In the genomic region with DNA sequence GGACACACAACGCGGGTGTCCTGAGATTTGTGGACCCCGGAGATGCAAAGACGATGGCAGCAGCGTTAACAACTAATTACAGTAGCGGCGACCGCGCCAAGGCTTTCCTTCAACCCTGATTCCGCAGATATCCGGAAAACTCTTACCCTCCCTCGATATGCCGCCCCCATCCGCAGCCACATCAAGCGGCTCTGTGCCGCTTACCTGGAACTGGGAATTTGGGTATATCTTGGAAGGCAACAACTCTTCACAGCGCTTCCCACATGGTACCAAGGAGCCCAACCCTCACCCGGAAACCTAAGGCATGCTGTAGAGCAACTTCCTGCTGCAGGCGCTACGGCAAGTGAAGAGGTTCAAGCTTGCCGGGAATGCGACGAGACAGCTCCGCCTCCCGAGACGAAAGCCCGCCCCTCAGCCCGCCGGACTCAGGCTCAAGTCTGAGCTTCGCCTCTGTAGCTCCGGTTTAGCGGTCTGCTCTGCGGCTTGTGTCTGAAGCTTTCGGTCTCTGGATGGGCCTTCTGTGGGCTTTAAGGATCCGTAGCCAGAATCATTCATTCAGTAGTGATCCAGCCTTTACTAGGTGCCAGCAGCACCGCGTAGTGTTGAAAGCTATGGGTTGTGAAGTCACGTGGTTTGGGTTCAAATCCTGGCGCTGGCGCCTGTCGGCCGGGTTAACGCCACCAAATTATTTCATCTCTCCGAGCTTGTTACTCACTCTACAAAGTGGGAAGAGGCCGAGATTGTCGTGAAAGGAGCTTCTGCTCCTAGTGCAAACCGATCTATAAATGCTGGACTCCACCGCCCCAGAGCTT, we compare ENCODE assay signal across 1 cellular context.
A peak's percentile ranks its signal among the peaks of the same experiment; 100 is the strongest.
TF ChIP-seq lines count a peak whose summit lies in the region.

A gene with protein sequence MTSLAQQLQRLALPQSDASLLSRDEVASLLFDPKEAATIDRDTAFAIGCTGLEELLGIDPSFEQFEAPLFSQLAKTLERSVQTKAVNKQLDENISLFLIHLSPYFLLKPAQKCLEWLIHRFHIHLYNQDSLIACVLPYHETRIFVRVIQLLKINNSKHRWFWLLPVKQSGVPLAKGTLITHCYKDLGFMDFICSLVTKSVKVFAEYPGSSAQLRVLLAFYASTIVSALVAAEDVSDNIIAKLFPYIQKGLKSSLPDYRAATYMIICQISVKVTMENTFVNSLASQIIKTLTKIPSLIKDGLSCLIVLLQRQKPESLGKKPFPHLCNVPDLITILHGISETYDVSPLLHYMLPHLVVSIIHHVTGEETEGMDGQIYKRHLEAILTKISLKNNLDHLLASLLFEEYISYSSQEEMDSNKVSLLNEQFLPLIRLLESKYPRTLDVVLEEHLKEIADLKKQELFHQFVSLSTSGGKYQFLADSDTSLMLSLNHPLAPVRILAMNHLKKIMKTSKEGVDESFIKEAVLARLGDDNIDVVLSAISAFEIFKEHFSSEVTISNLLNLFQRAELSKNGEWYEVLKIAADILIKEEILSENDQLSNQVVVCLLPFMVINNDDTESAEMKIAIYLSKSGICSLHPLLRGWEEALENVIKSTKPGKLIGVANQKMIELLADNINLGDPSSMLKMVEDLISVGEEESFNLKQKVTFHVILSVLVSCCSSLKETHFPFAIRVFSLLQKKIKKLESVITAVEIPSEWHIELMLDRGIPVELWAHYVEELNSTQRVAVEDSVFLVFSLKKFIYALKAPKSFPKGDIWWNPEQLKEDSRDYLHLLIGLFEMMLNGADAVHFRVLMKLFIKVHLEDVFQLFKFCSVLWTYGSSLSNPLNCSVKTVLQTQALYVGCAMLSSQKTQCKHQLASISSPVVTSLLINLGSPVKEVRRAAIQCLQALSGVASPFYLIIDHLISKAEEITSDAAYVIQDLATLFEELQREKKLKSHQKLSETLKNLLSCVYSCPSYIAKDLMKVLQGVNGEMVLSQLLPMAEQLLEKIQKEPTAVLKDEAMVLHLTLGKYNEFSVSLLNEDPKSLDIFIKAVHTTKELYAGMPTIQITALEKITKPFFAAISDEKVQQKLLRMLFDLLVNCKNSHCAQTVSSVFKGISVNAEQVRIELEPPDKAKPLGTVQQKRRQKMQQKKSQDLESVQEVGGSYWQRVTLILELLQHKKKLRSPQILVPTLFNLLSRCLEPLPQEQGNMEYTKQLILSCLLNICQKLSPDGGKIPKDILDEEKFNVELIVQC (N-terminal part only) (minus strand): TSS at position 299 of the 812 bp plus-strand sequence. CDS start 421 bp downstream, outside the sequence.

TF ChIP-seq in A549, 52 proteins besides CTCF, POLR2A, EP300 and RAD21 (continued from another document):
- TF ChIP-seq, protein P1, sequence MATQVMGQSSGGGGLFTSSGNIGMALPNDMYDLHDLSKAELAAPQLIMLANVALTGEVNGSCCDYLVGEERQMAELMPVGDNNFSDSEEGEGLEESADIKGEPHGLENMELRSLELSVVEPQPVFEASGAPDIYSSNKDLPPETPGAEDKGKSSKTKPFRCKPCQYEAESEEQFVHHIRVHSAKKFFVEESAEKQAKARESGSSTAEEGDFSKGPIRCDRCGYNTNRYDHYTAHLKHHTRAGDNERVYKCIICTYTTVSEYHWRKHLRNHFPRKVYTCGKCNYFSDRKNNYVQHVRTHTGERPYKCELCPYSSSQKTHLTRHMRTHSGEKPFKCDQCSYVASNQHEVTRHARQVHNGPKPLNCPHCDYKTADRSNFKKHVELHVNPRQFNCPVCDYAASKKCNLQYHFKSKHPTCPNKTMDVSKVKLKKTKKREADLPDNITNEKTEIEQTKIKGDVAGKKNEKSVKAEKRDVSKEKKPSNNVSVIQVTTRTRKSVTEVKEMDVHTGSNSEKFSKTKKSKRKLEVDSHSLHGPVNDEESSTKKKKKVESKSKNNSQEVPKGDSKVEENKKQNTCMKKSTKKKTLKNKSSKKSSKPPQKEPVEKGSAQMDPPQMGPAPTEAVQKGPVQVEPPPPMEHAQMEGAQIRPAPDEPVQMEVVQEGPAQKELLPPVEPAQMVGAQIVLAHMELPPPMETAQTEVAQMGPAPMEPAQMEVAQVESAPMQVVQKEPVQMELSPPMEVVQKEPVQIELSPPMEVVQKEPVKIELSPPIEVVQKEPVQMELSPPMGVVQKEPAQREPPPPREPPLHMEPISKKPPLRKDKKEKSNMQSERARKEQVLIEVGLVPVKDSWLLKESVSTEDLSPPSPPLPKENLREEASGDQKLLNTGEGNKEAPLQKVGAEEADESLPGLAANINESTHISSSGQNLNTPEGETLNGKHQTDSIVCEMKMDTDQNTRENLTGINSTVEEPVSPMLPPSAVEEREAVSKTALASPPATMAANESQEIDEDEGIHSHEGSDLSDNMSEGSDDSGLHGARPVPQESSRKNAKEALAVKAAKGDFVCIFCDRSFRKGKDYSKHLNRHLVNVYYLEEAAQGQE (IDR thresholded peaks at IDR 0.05): no peak
- TF ChIP-seq CBX8 (IDR thresholded peaks at IDR 0.05): no peak
- TF ChIP-seq, protein P2, sequence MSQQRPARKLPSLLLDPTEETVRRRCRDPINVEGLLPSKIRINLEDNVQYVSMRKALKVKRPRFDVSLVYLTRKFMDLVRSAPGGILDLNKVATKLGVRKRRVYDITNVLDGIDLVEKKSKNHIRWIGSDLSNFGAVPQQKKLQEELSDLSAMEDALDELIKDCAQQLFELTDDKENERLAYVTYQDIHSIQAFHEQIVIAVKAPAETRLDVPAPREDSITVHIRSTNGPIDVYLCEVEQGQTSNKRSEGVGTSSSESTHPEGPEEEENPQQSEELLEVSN (IDR thresholded peaks at IDR 0.05; ENCODE audit: borderline replicate concordance, low read depth): 0 out of 2 replicates have a peak, but pooled peaks have one; percentile 58
- TF ChIP-seq EHMT2 (IDR thresholded peaks at IDR 0.05; ENCODE audit: low read depth): no peak
- TF ChIP-seq KDM1A (IDR thresholded peaks at IDR 0.05; ENCODE audit: low read depth): 0 out of 2 replicates have a peak, but pooled peaks have one; percentile 36
- no peak for TF ChIP-seq RARB (CRISPR knock-in tag; IDR thresholded peaks at IDR 0.05)
